In genomic region chr4:151641983-151642382, GRCh38 we compare ENCODE assay signal across 15 cellular contexts.
DNase-seq lines count a peak whose midpoint lies in the region; ATAC-seq and TF ChIP-seq lines count a peak whose summit lies in the region.
"Had no signal": no experiment of that assay in that cellular context is flagged by ENCODE, and none has a peak within 500 bp of the region (broad histone marks: within the 10 kb centered on the region; RNA-seq: fewer than 3 reads in every experiment).

No MANE protein-coding gene starts in this region.

- no peaks in the 10 kb centered on the region for H3K36me3 Mint-ChIP-seq in glutamatergic neuron (ENCODE audit: unreplicated experiment)
- H3K36me3 Mint-ChIP-seq: CD8-positive, alpha-beta memory T cell had no signal

- H3K4me1 Mint-ChIP-seq in glutamatergic neuron (ENCODE audit: low read depth, unreplicated experiment) = peaks cover 9% of the 10 kb centered on the region
- H3K4me1 Mint-ChIP-seq: CD8-positive, alpha-beta memory T cell had no signal

- H3K9ac ChIP-seq in skeletal muscle tissue (ENCODE audit: low read depth in 1 of 3, low read length in 3 of 3) = no peak overlapping the region
- H3K9ac ChIP-seq: BLaER1 had no signal

- peaks cover 0 to 6% (median 3%) of the 10 kb centered on the region in 3 donors for H3K36me3 ChIP-seq in skeletal muscle tissue (ENCODE audit: control insufficient read depth in 3 of 3, insufficient read depth in 3 of 3, low read length in 3 of 3)
- H3K36me3 ChIP-seq: BLaER1 had no signal

- ATAC-seq in GM21390 (IDR thresholded peaks at IDR 0.05; ENCODE audit: unreplicated experiment) = no peak
- ATAC-seq: A549 had no signal

- peak overlapping the region; percentile 41 for H3K27ac ChIP-seq in skeletal muscle tissue (ENCODE audit: low read depth, low read length)
- H3K27ac ChIP-seq: A549, BLaER1 had no signal

- peaks cover 0 to 17% (median 4%) of the 10 kb centered on the region in 3 donors for H3K4me1 ChIP-seq in skeletal muscle tissue (ENCODE audit: control insufficient read depth in 3 of 3, insufficient read depth in 3 of 3, low read length in 3 of 3)
- H3K4me1 ChIP-seq: BLaER1, Caco-2 had no signal

- no peaks in the 10 kb centered on the region for H3K9me3 Mint-ChIP-seq in glutamatergic neuron (ENCODE audit: unreplicated experiment)
- H3K9me3 Mint-ChIP-seq: CD8-positive, alpha-beta memory T cell had no signal

- no peaks in the 10 kb centered on the region for H3K9me3 ChIP-seq in skeletal muscle tissue (ENCODE audit: control insufficient read depth in 3 of 3, low read length in 3 of 3)
- H3K9me3 ChIP-seq: A549, BLaER1, Caco-2 had no signal

- H3K27me3 ChIP-seq in skeletal muscle tissue (ENCODE audit: control insufficient read depth in 3 of 3, insufficient read depth in 3 of 3, low read length in 3 of 3) = no peaks in the 10 kb centered on the region
- H3K27me3 ChIP-seq: BLaER1 had no signal

- no peak overlapping the region for H3K4me3 ChIP-seq in skeletal muscle tissue (ENCODE audit: low read length in 3 of 3)
- H3K4me3 ChIP-seq: A549, BLaER1 had no signal

- DNase-seq in H4 (ENCODE audit: low spot score) (peak; percentile 18), HT1080 (ENCODE audit: low read depth) (peak; percentile 13), glutamatergic neuron (no peak), AG08395 (ENCODE audit: low spot score) (no peak)
- no peak for DNase-seq in activated CD4-positive, alpha-beta T cell treated with anti-CD3 and anti-CD28 coated beads for 4 hours
- DNase-seq: Caco-2; CD8-positive, alpha-beta memory T cell; DND-41; H7; IMR-90; KBM-7 had no signal

- peak overlapping the region; percentile 3 for H3K27ac Mint-ChIP-seq in glutamatergic neuron (ENCODE audit: unreplicated experiment)
- H3K27ac Mint-ChIP-seq: CD8-positive, alpha-beta memory T cell had no signal

- TF ChIP-seq CTCF in glutamatergic neuron (IDR thresholded peaks at IDR 0.05; ENCODE audit: partially characterized antibody, unreplicated experiment) = no peak

- H3K4me3 Mint-ChIP-seq in glutamatergic neuron (ENCODE audit: unreplicated experiment) = no peak overlapping the region
- H3K4me3 Mint-ChIP-seq: CD8-positive, alpha-beta memory T cell had no signal

- H3K27me3 Mint-ChIP-seq in glutamatergic neuron (ENCODE audit: unreplicated experiment) = no peaks in the 10 kb centered on the region

Comparison
In these comparisons a context has a peak if more than half of its experiments do, and no peak if none do; other contexts are left out.
1. DNase-seq: peak in H4 (single experiment) and HT1080 (single experiment); none in glutamatergic neuron (single experiment), AG08395 (single experiment) and activated CD4-positive, alpha-beta T cell treated with anti-CD3 and anti-CD28 coated beads for 4 hours (0 of 2).